Comparison of ENCODE assay signal across 1 cellular context in genomic region chr2:134790487-134790886, GRCh38.
TF ChIP-seq lines count a peak whose summit lies in the region.

No MANE protein-coding gene starts in this region.

TF ChIP-seq in K562, 482 proteins besides CTCF, POLR2A, EP300 and RAD21 (continued from another document):
- TF ChIP-seq CUX1 (CRISPR knock-in tag; IDR thresholded peaks at IDR 0.05) (no peak), ZNF780A (CRISPR knock-in tag; IDR thresholded peaks at IDR 0.05) (no peak), ZNF124 (CRISPR knock-in tag; IDR thresholded peaks at IDR 0.05) (no peak), ATF2 (CRISPR knock-in tag; IDR thresholded peaks at IDR 0.05) (no peak), RREB1 (CRISPR knock-in tag; IDR thresholded peaks at IDR 0.05) (no peak)
